ENCODE assay signal across 8 cellular contexts in the genomic region with DNA sequence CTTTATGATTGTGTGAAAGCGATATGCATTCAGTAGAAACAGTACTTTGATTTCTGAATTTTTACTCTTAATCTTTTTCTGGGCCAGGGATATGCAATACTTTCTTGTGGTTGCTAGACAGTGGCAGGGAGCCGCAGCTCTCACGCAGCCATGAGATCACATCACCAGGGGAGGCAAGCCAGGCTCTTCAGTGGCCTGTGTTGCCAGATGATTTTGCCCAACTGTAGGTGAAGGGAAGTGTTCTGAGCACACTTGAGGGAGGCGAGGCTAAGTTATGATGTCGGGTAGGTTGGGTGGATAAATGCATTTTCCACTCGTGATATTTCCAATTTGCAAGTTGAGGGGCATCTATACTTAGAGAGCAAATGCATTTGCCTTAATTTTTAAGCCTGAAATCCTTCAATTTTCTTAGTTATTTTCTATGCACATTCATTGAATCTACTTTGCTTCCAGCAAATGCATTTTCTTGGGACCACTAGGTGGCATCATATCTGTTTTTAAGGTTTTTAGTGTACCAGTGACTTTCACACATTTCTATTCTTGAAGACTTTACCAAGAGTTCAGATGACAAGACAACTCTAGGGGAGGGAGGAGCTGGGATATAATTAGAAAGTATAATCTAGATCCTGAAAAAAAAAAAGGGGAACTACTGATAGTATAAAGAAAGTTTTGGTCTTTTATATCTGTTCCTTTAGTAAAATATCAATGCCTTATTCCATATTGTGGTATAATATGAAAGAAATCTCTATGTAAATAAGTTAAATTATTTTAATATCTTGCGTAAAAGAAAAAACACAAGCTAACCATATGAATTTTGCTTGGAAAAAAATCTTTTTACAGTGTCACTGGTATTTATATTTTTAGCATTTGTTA.
DNase-seq lines count a peak whose midpoint lies in the region; ATAC-seq and TF ChIP-seq lines count a peak whose summit lies in the region.

No MANE protein-coding gene starts in this region.

- H3K9ac ChIP-seq in OCI-LY1 (ENCODE audit: low read length): no peak overlapping the region

- H3K79me2 ChIP-seq in OCI-LY1 (ENCODE audit: insufficient read depth, low read length): no peaks in the 10 kb centered on the region

- no peak for DNase-seq in CD8-positive, alpha-beta T cell
- DNase-seq in endothelial cell (ENCODE audit: low spot score) (no peak), pons (ENCODE audit: low spot score) (peak; percentile 59), immature natural killer cell (no peak)
- no peak for DNase-seq in activated CD4-positive, alpha-beta T cell treated with anti-CD3 and anti-CD28 coated beads, Interleukin-2, amount 50 U/mL, for 1 hour

- H3K4me1 ChIP-seq in CD8-positive, alpha-beta T cell (ENCODE audit: insufficient read depth, low read length): peaks cover 4% of the 10 kb centered on the region
- no peaks in the 10 kb centered on the region for H3K4me1 ChIP-seq in OCI-LY1 (ENCODE audit: insufficient read depth, low read length, severe bottlenecking)

- H3K27ac Mint-ChIP-seq in CD8-positive, alpha-beta T cell: peak overlapping the region; percentile 4
- H3K27ac Mint-ChIP-seq in endothelial cell (ENCODE audit: unreplicated experiment): no peak overlapping the region
- no peak overlapping the region for H3K27ac Mint-ChIP-seq in immature natural killer cell

- no peaks in the 10 kb centered on the region for H3K27me3 Mint-ChIP-seq in CD8-positive, alpha-beta T cell (ENCODE audit: low read depth)
- H3K27me3 Mint-ChIP-seq in endothelial cell (ENCODE audit: unreplicated experiment): no peaks in the 10 kb centered on the region
- H3K27me3 Mint-ChIP-seq in immature natural killer cell (ENCODE audit: low read depth in 3 of 3): peaks cover 0 to 2% (median 0%) of the 10 kb centered on the region in 3 donors

- POLR2A ChIA-PET in CD8-positive, alpha-beta T cell (lab: Charles Lee): no interaction called here

- H3K9me2 ChIP-seq in OCI-LY1 (ENCODE audit: low read depth, low read length): no peaks in the 10 kb centered on the region

- H3K36me3 Mint-ChIP-seq in CD8-positive, alpha-beta T cell: no peaks in the 10 kb centered on the region
- H3K36me3 Mint-ChIP-seq in endothelial cell (ENCODE audit: low read depth, unreplicated experiment) (no peaks in the 10 kb centered on the region), immature natural killer cell (no peaks in the 10 kb centered on the region)

- intact Hi-C loops in CD8-positive, alpha-beta T cell (cut with DNase I, micrococcal nuclease): loop anchor here (2.0 to 10.0 kb wide), 3 partner anchors 333 to 853 kb away; no protein-coding TSS in a partner anchor

- no peak overlapping the region for H3K27ac ChIP-seq in CD8-positive, alpha-beta T cell (ENCODE audit: low read depth, low read length)
- H3K27ac ChIP-seq in OCI-LY1 (ENCODE audit: low read depth, low read length, poor library complexity, severe bottlenecking): no peak overlapping the region

- peak; percentile 42 for TF ChIP-seq CTCF in CD8-positive, alpha-beta T cell (IDR thresholded peaks at IDR 0.05)
- TF ChIP-seq CTCF in OCI-LY1 (IDR thresholded peaks at IDR 0.05; ENCODE audit: low read length) (peak; percentile 79), endothelial cell (IDR thresholded peaks at IDR 0.05; ENCODE audit: unreplicated experiment) (peak; percentile 56)

- H3K4me1 Mint-ChIP-seq in CD8-positive, alpha-beta T cell (ENCODE audit: low read depth): peaks cover 8% of the 10 kb centered on the region
- H3K4me1 Mint-ChIP-seq in endothelial cell (ENCODE audit: unreplicated experiment) (no peaks in the 10 kb centered on the region), immature natural killer cell (no peaks in the 10 kb centered on the region)

- H3K27me3 ChIP-seq in CD8-positive, alpha-beta T cell (ENCODE audit: insufficient read depth, low read length): no peaks in the 10 kb centered on the region
- H3K27me3 ChIP-seq in OCI-LY1 (ENCODE audit: insufficient read depth, low read length): no peaks in the 10 kb centered on the region

- H3K9me3 ChIP-seq in CD8-positive, alpha-beta T cell (ENCODE audit: low read length): no peaks in the 10 kb centered on the region
- no peaks in the 10 kb centered on the region for H3K9me3 ChIP-seq in OCI-LY1 (ENCODE audit: low read length)

- H3K36me3 ChIP-seq in CD8-positive, alpha-beta T cell (ENCODE audit: insufficient read depth, low read length): no peaks in the 10 kb centered on the region
- H3K36me3 ChIP-seq in OCI-LY1 (ENCODE audit: insufficient read depth, low read length): no peaks in the 10 kb centered on the region

- no peak overlapping the region for H3K4me3 Mint-ChIP-seq in CD8-positive, alpha-beta T cell
- H3K4me3 Mint-ChIP-seq in endothelial cell (ENCODE audit: unreplicated experiment): no peak overlapping the region
- no peak overlapping the region for H3K4me3 Mint-ChIP-seq in immature natural killer cell

- no peak overlapping the region for H2AFZ ChIP-seq in OCI-LY1 (ENCODE audit: low read length)

- CTCF ChIA-PET in CD8-positive, alpha-beta T cell (lab: Charles Lee): interaction anchor here (0.6 to 1.0 kb wide), 3 partner anchors 28 to 620 kb away, joined by 3 read pairs; no protein-coding TSS in a partner anchor

- H3K9me3 Mint-ChIP-seq in CD8-positive, alpha-beta T cell: no peaks in the 10 kb centered on the region
- peaks cover 13% of the 10 kb centered on the region for H3K9me3 Mint-ChIP-seq in endothelial cell (ENCODE audit: unreplicated experiment)
- peaks cover 0 to 12% (median 3%) of the 10 kb centered on the region in 6 donors for H3K9me3 Mint-ChIP-seq in immature natural killer cell

- H3K4me3 ChIP-seq in CD8-positive, alpha-beta T cell (ENCODE audit: low read depth, low read length): no peak overlapping the region
- H3K4me3 ChIP-seq in OCI-LY1 (ENCODE audit: low read depth, low read length, poor library complexity, severe bottlenecking): no peak overlapping the region

- no peaks in the 10 kb centered on the region for H4K20me1 ChIP-seq in OCI-LY1 (ENCODE audit: insufficient read depth, low read length)

- peak; percentile 42 for ATAC-seq in CD8-positive, alpha-beta T cell
- ATAC-seq in HG02623 (IDR thresholded peaks at IDR 0.05; ENCODE audit: unreplicated experiment) (peak; percentile 53), GM18520 (IDR thresholded peaks at IDR 0.05; ENCODE audit: unreplicated experiment) (no peak)

- no peak overlapping the region; the same call in 1 of the 2 replicates for H3K4me2 ChIP-seq in OCI-LY1 (ENCODE audit: low read length)

- no peaks in the 10 kb centered on the region for H3F3A ChIP-seq in OCI-LY1 (ENCODE audit: insufficient read depth, low read length)
